ENCODE assay signal across 18 cellular contexts in genomic region chr1:160747717-160748116, GRCh38. TPM values are rescaled to one million over a fixed set of nuclear protein-coding genes. Genes with fewer than 3 reads are reported as not detected.
"Had no signal": no experiment of that assay in that cellular context is flagged by ENCODE, and none has a peak within 500 bp of the region (broad histone marks: within the 10 kb centered on the region; RNA-seq: fewer than 3 reads in every experiment).

No MANE protein-coding gene starts in this region.

- H3K4me3 Mint-ChIP-seq: memory B cell, nephron had no signal

- DNase-seq: activated CD4-positive, alpha-beta T cell treated with anti-CD3 and anti-CD28 coated beads, Interleukin-2, amount 50 U/mL, for 48 hours; activated CD8-positive, alpha-beta memory T cell treated with anti-CD3 and anti-CD28 coated beads, Interleukin-2, amount 50 U/mL, for 48 hours; adrenal gland; body of pancreas; esophagus squamous epithelium; foreskin fibroblast; heart left ventricle; left lung; stimulated activated CD4-positive, alpha-beta T cell treated with anti-CD3 and anti-CD28 coated beads, Interleukin-12 subunit alpha, Interleukin-12 subunit beta, amount 100 ng/mL, for 4 hours; stimulated activated naive CD8-positive, alpha-beta T cell treated with anti-CD3 and anti-CD28 coated beads, Interleukin-15, Interleukin-2, amounts not matched to agents 100 U/mL and 50 U/mL, for 24 hours had no signal

- ATAC-seq: activated CD4-positive, CD25-positive, alpha-beta regulatory T cell treated with anti-CD3 and anti-CD28 coated beads, Interleukin-2, amount 50 U/mL, for 24 hours; body of pancreas; heart left ventricle; stimulated activated naive CD8-positive, alpha-beta T cell treated with anti-CD3 and anti-CD28 coated beads, Interleukin-15, Interleukin-2, amounts not matched to agents 100 U/mL and 50 U/mL, for 24 hours had no signal

- H3K27me3 Mint-ChIP-seq: memory B cell had no signal

- H3K9me3 Mint-ChIP-seq: activated T-helper 2 cell treated with anti-CD3 and anti-CD28 coated beads, Interferon-gamma antibody, Interleukin-2, Interleukin-4, amounts not matched to agents 10 μg/mL and 5 μg/mL and 100 μg/mL, durations not matched to agents 14 hours and 24 hours and 36 hours; memory B cell; nephron had no signal

- H3K27ac Mint-ChIP-seq: activated T-helper 2 cell treated with anti-CD3 and anti-CD28 coated beads, Interferon-gamma antibody, Interleukin-2, Interleukin-4, amounts not matched to agents 10 μg/mL and 5 μg/mL and 100 μg/mL, durations not matched to agents 14 hours and 24 hours and 36 hours; memory B cell; nephron had no signal

RNA-seq across cellular contexts. Expression of gene SLAMF7, which starts 8.7 kb away (rescaled TPM):
- total RNA-seq: dermis microvascular lymphatic vessel endothelial cell, osteoblast, pulmonary artery endothelial cell, SJCRH30 had no signal

RNA-seq across cellular contexts. Expression of gene CD48, which starts 36.1 kb away (rescaled TPM):
- total RNA-seq: dermis microvascular lymphatic vessel endothelial cell, pulmonary artery endothelial cell, SJCRH30 had no signal

RNA-seq across cellular contexts. Expression of gene LY9, which starts 48.3 kb away (rescaled TPM):
- total RNA-seq: dermis microvascular lymphatic vessel endothelial cell, osteoblast, pulmonary artery endothelial cell, SJCRH30 had no signal
